Comparison of ENCODE assay signal across 9 cellular contexts in genomic region chr7:44046321-44047061, GRCh38. TPM values are rescaled to one million over a fixed set of nuclear protein-coding genes. Genes with fewer than 3 reads are reported as not detected.
A peak's percentile ranks its signal among the peaks of the same experiment; 100 is the strongest.
DNase-seq lines count a peak whose midpoint lies in the region; ATAC-seq and TF ChIP-seq lines count a peak whose summit lies in the region.
"Had no signal": no experiment of that assay in that cellular context is flagged by ENCODE, and none has a peak within 500 bp of the region (broad histone marks: within the 10 kb centered on the region; RNA-seq: fewer than 3 reads in every experiment).

No MANE protein-coding gene starts in this region.

- ATAC-seq in GM21423 (IDR thresholded peaks at IDR 0.05; ENCODE audit: unreplicated experiment), result peak; percentile 74
- peak; percentile 54 for ATAC-seq in stimulated activated naive CD8-positive, alpha-beta T cell treated with anti-CD3 and anti-CD28 coated beads, Interleukin-15, Interleukin-2, amounts not matched to agents 100 U/mL and 50 U/mL, for 24 hours

- peak overlapping the region; percentile 94 for H3K4me3 ChIP-seq in Karpas-422 (ENCODE audit: low read length)

- H3K27ac Mint-ChIP-seq in brain, result peak overlapping the region; percentile 13 to 91 (median 77)

- peaks cover 24% of the 10 kb centered on the region for H3K36me3 Mint-ChIP-seq in brain

- peaks cover 66% of the 10 kb centered on the region for H3K79me2 ChIP-seq in Karpas-422 (ENCODE audit: low read length)

- no peak for TF ChIP-seq CTCF in brain (conservative IDR thresholded peaks at IDR 0.05)

- no peaks in the 10 kb centered on the region for H3K27me3 ChIP-seq in Karpas-422 (ENCODE audit: low read length)
- H3K27me3 ChIP-seq: cardiac muscle cell had no signal

- peak; percentile 2 for DNase-seq in Daoy (ENCODE audit: low read depth)
- peak; percentile 85 for DNase-seq in Karpas-422
- DNase-seq in stimulated activated naive CD8-positive, alpha-beta T cell treated with anti-CD3 and anti-CD28 coated beads, Interleukin-15, Interleukin-2, amounts not matched to agents 100 U/mL and 50 U/mL, for 24 hours, result peak; percentile 35
- no peak for DNase-seq in AG08396 (ENCODE audit: low spot score)
- DNase-seq in stimulated activated CD4-positive, alpha-beta T cell treated with anti-CD3 and anti-CD28 coated beads, Interleukin-2, amount 100 ng/mL, for 24 hours, result no peak
- DNase-seq in NCI-H1930 (lab: John Stamatoyannopoulos, UW), result no peak

- H3K27ac ChIP-seq in Karpas-422 (ENCODE audit: low read length), result peak overlapping the region; percentile 92

- peak overlapping the region; percentile 99 for H3K4me2 ChIP-seq in Karpas-422 (ENCODE audit: low read depth, low read length, poor library complexity, severe bottlenecking)

- no peaks in the 10 kb centered on the region for H3K9me3 ChIP-seq in Karpas-422 (ENCODE audit: low read length)

- H4K20me1 ChIP-seq in Karpas-422 (ENCODE audit: insufficient read depth, low read depth, low read length), result peaks cover 17% of the 10 kb centered on the region; the same call in 1 of the 2 replicates

- peaks cover 35% of the 10 kb centered on the region for H3K4me1 ChIP-seq in Karpas-422 (ENCODE audit: low read length)

- H3K9me3 Mint-ChIP-seq in brain, result no peaks in the 10 kb centered on the region

- H3K9ac ChIP-seq in Karpas-422 (ENCODE audit: low read length), result peak overlapping the region; percentile 98

- H3K36me3 ChIP-seq in Karpas-422 (ENCODE audit: insufficient read depth, low read length), result peaks cover 22% of the 10 kb centered on the region; the same call in 1 of the 2 replicates

- H3K9me2 ChIP-seq in Karpas-422 (replicated peaks; ENCODE audit: insufficient read depth, low read length), result no peaks in the 10 kb centered on the region

- peaks cover 40% of the 10 kb centered on the region for H3K4me1 Mint-ChIP-seq in brain

- H3K4me3 Mint-ChIP-seq in brain, result peak overlapping the region; percentile 88 to 96 (median 94)

- H2AFZ ChIP-seq in Karpas-422 (ENCODE audit: low read length), result no peak overlapping the region

- H3K27me3 Mint-ChIP-seq in brain, result peaks cover 15% of the 10 kb centered on the region

RNA-seq across cellular contexts. Expression of gene DBNL, which starts 2.0 kb away (rescaled TPM):
- 183 and 191 TPM in 2 replicates for total RNA-seq in Daoy (2014; rRNA removed; shearing (Covaris generic))
- 116 and 184 TPM in 2 replicates for total RNA-seq in Karpas-422 (2014; rRNA removed; shearing (Covaris generic); ENCODE audit: low replicate concordance)
- polyA plus RNA-seq in brain (ENCODE audit: insufficient read depth, low read depth, low replicate concordance), result 115 TPM

RNA-seq across cellular contexts. Expression of gene PGAM2, which starts 18.9 kb away (rescaled TPM):
- total RNA-seq in Daoy (2014; rRNA removed; shearing (Covaris generic)), result 0.39 TPM in 1 of 2 replicates, not detected in the other
- 1.9 TPM in 1 of 2 replicates, not detected in the other for total RNA-seq in Karpas-422 (2014; rRNA removed; shearing (Covaris generic); ENCODE audit: low replicate concordance)
- polyA plus RNA-seq in brain (ENCODE audit: insufficient read depth, low read depth, low replicate concordance), result 141 TPM

RNA-seq across cellular contexts. Expression of gene POLM, which starts 35.8 kb away (rescaled TPM):
- total RNA-seq in Daoy (2014; rRNA removed; shearing (Covaris generic)), result 16.2 and 24.1 TPM in 2 replicates
- total RNA-seq in Karpas-422 (2014; rRNA removed; shearing (Covaris generic); ENCODE audit: low replicate concordance), result 34.5 and 47.1 TPM in 2 replicates
- polyA plus RNA-seq in brain (ENCODE audit: insufficient read depth, low read depth, low replicate concordance), result 9.1 TPM

RNA-seq across cellular contexts. Expression of gene SPDYE1, which starts 48.8 kb away (rescaled TPM):
- total RNA-seq in Daoy (2014; rRNA removed; shearing (Covaris generic)), result not detected in 2 replicates
- total RNA-seq in Karpas-422 (2014; rRNA removed; shearing (Covaris generic); ENCODE audit: low replicate concordance), result not detected in 2 replicates
- not detected for polyA plus RNA-seq in brain (ENCODE audit: insufficient read depth, low read depth, low replicate concordance)
- total RNA-seq: cardiac muscle cell had no signal

RNA-seq across cellular contexts. Expression of gene AEBP1, which starts 57.7 kb away (rescaled TPM):
- not detected in 2 replicates for total RNA-seq in Daoy (2014; rRNA removed; shearing (Covaris generic))
- total RNA-seq in Karpas-422 (2014; rRNA removed; shearing (Covaris generic); ENCODE audit: low replicate concordance), result 5.9 TPM in 1 of 2 replicates, not detected in the other
- polyA plus RNA-seq in brain (ENCODE audit: insufficient read depth, low read depth, low replicate concordance), result 35.2 TPM

Comparison
In these comparisons a context has a peak if more than half of its experiments do, and no peak if none do; other contexts are left out.
1. DNase-seq: peak in Daoy (single experiment), Karpas-422 (single experiment) and stimulated activated naive CD8-positive, alpha-beta T cell treated with anti-CD3 and anti-CD28 coated beads, Interleukin-15, Interleukin-2, amounts not matched to agents 100 U/mL and 50 U/mL, for 24 hours (single experiment); none in AG08396 (single experiment), stimulated activated CD4-positive, alpha-beta T cell treated with anti-CD3 and anti-CD28 coated beads, Interleukin-2, amount 100 ng/mL, for 24 hours (0 of 2) and NCI-H1930 (0 of 2).